In genomic region chr1:95013948-95014574, GRCh38 we compare ENCODE assay signal across 11 cellular contexts. TPM values are rescaled to one million over a fixed set of nuclear protein-coding genes. Genes with fewer than 3 reads are reported as not detected.
A peak's percentile ranks its signal among the peaks of the same experiment; 100 is the strongest.
DNase-seq lines count a peak whose midpoint lies in the region; ATAC-seq and TF ChIP-seq lines count a peak whose summit lies in the region.
"Had no signal": no experiment of that assay in that cellular context is flagged by ENCODE, and none has a peak within 500 bp of the region (broad histone marks: within the 10 kb centered on the region; RNA-seq: fewer than 3 reads in every experiment).

No MANE protein-coding gene starts in this region.

- no peaks in the 10 kb centered on the region for H3K36me3 ChIP-seq in rectal smooth muscle tissue (ENCODE audit: control insufficient read depth, insufficient read depth, low read length)

- TF ChIP-seq CTCF in GM10266 (IDR thresholded peaks at IDR 0.05; ENCODE audit: control insufficient read depth, insufficient read depth, low read depth, missing control alignments): no peak

- no peak overlapping the region for H3K9ac ChIP-seq in rectal smooth muscle tissue (ENCODE audit: low read length)
- H3K9ac ChIP-seq: parathyroid adenoma had no signal

- ATAC-seq in left ventricle myocardium superior: peak; percentile 75

- H3K27ac ChIP-seq in rectal smooth muscle tissue (ENCODE audit: low read depth, low read length): peak overlapping the region; percentile 6
- H3K27ac ChIP-seq: parathyroid adenoma had no signal

- H3K4me1 ChIP-seq in rectal smooth muscle tissue (ENCODE audit: control insufficient read depth, insufficient read depth, low read length): no peaks in the 10 kb centered on the region

- H3K27me3 ChIP-seq in rectal smooth muscle tissue (ENCODE audit: control insufficient read depth, insufficient read depth, low read length): no peaks in the 10 kb centered on the region

- H3K4me3 ChIP-seq in rectal smooth muscle tissue (ENCODE audit: low read length): no peak overlapping the region

- in situ Hi-C loops in SK-MEL-5 (cut with HindIII; ENCODE audit: low pct_unique_long_range_greater_than_20kb, low sequenced_read_pairs): no loop called here

- intact Hi-C loops in left ventricle myocardium superior (cut with micrococcal nuclease): no loop called here

- DNase-seq in DMS53 (lab: John Stamatoyannopoulos, UW) (peak; percentile 64), SK-MEL-5 (ENCODE audit: low read depth, low spot score) (peak; percentile 85), left ventricle myocardium superior (no peak), T-helper 1 cell (no peak), SW480 (ENCODE audit: low spot score) (no peak), DMS114 treated with DMSO at 0.1 percent for 48 hours (lab: John Stamatoyannopoulos, UW; ENCODE audit: unreplicated experiment) (no peak), GM10266 (ENCODE audit: extremely low spot score) (no peak)
- DNase-seq: activated naive CD4-positive, alpha-beta T cell; SHP77 treated with DMSO at 0.1 percent for 48 hours had no signal

RNA-seq across cellular contexts. Expression of gene ALG14, which starts 58.7 kb away (rescaled TPM):
- total RNA-seq in SK-MEL-5 (2014; rRNA removed; shearing (Covaris generic)): 4.7 and 7.1 TPM in 2 replicates
- 2.5 and 2.9 TPM in 2 replicates for polyA plus RNA-seq in SK-MEL-5 (2015; cell fraction: cytosol; rRNA removed)
- 0.43 and 0.64 TPM in 2 replicates for polyA plus RNA-seq in SK-MEL-5 (2015; cell fraction: nucleus; rRNA removed)
- 1.3 TPM for total RNA-seq in left ventricle myocardium superior

Comparison
In these comparisons a context has a peak if more than half of its experiments do, and no peak if none do; other contexts are left out.
1. DNase-seq: peak in DMS53 (single experiment) and SK-MEL-5 (single experiment); none in left ventricle myocardium superior (single experiment), T-helper 1 cell (0 of 5), SW480 (single experiment), DMS114 treated with DMSO at 0.1 percent for 48 hours (single experiment) and GM10266 (single experiment).